Comparison of ENCODE assay signal across 23 cellular contexts in genomic region chr4:110064295-110064694, GRCh38.
"Had no signal": no experiment of that assay in that cellular context is flagged by ENCODE, and none has a peak within 500 bp of the region (broad histone marks: within the 10 kb centered on the region; RNA-seq: fewer than 3 reads in every experiment).

No MANE protein-coding gene starts in this region.

- H3K27ac ChIP-seq: gastroesophageal sphincter, left lung, lower lobe of right lung, neural progenitor cell, ovary, suprapubic skin, thyroid gland, uterus had no signal

- H3K9me3 ChIP-seq: gastroesophageal sphincter, left lung, lower lobe of right lung, ovary, suprapubic skin, thyroid gland, uterus had no signal

- H3K9ac ChIP-seq: neural progenitor cell had no signal

- H3K27me3 ChIP-seq: dorsolateral prefrontal cortex, gastroesophageal sphincter, left lung, neural progenitor cell, ovary, suprapubic skin, thyroid gland, uterus had no signal

- H3K4me2 ChIP-seq: neural progenitor cell, smooth muscle cell had no signal

- H3K4me1 ChIP-seq: left lung, suprapubic skin, uterus had no signal

- H2AFZ ChIP-seq: neural progenitor cell had no signal

- H3K36me3 ChIP-seq: gastroesophageal sphincter, left lung, lower lobe of right lung, neural progenitor cell, ovary, suprapubic skin, thyroid gland, uterus had no signal

- ATAC-seq: esophagus mucosa; gastroesophageal sphincter; left lung; lower lobe of right lung; natural killer cell treated with Interleukin-12 subunit alpha and Interleukin-12 subunit beta and Interleukin-15 and Interleukin-18, amount 100 ng/mL, for 72 hours; right cardiac atrium had no signal

- DNase-seq: cortex of kidney; dorsolateral prefrontal cortex; effector CD8-positive, alpha-beta T cell; foreskin fibroblast; glutamatergic neuron; islet precursor cell; left lung; lower lobe of right lung; midbrain; nucleus accumbens; ovary; right cardiac atrium; stimulated activated CD4-positive, alpha-beta T cell treated with anti-CD3 and anti-CD28 coated beads, Interleukin-2, amount 100 ng/mL, for 48 hours; stimulated activated naive CD4-positive, alpha-beta T cell treated with Interleukin-2 at 50 U/mL for 16 hours; thyroid gland; uterus had no signal

- H3K4me3 ChIP-seq: dorsolateral prefrontal cortex, gastroesophageal sphincter, left lung, lower lobe of right lung, neural progenitor cell, ovary, smooth muscle cell, suprapubic skin, thyroid gland, uterus had no signal

- FAIRE-seq: endometrium had no signal
